In genomic region chr20:50153500-50154377, GRCh38 we compare ENCODE assay signal across 1 cellular context.
TF ChIP-seq lines count a peak whose summit lies in the region.

PEDS1 (minus strand) TSS chr20:50153723; CDS start chr20:50153637, 86 bp downstream.

TF ChIP-seq in IMR-90, 13 proteins besides CTCF, POLR2A, EP300 and RAD21 (continued from another document):
- no peak for TF ChIP-seq NFE2L2 (IDR thresholded peaks at IDR 0.05; ENCODE audit: low read depth, low read length)
- peak; percentile 77; the same call in 1 of the 2 replicates for TF ChIP-seq MXI1 (IDR thresholded peaks at IDR 0.05; ENCODE audit: borderline replicate concordance, low read depth, low read length)
- no peak for TF ChIP-seq RCOR1 (IDR thresholded peaks at IDR 0.05; ENCODE audit: insufficient replicate concordance, low read length)
- no peak for TF ChIP-seq SMC3 (IDR thresholded peaks at IDR 0.05; ENCODE audit: low read depth, low read length)
